ENCODE assay signal across 1 cellular context in the genomic region with DNA sequence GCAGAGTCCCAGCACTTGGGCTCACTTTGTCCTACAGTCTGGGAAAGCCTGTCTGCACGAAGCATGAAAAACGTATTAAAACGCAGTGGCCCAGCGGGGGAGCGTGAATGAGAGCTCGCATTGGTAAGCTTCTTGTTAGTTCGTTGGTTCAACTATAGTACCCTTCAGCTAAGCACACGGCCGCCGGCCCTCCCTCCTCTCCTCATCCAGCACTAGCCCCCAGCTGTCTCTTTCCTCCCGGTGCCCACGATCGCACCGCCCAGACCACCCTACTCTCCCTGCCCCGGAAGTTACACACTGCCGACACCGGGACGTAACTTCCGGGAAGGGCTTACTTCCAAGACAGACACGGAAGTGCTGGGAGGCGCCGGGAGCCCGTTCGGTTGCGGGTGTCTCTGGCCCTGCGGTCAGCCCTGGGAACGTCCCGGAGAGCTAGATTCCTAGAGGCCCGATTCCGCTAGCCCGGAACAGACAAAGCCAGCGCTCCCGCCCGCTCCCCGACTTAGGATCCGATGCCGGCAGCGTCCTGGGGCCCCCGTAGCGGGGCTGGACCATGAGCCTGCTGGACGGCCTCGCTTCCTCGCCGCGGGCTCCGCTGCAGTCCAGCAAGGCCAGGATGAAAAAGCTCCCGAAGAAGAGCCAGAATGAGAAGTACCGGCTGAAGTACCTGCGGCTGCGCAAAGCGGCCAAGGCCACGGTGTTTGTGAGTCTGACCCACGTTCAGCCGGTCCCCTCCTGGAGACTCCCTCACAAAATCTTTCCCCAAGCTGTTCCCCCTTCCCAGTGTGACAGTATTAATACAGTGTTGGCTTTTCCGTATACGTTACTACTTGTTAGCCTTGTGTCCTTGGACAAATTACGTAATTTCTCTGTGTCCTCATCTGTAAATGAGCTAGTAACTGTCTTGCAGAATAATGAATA.
TF ChIP-seq lines count a peak whose summit lies in the region.

A gene with protein sequence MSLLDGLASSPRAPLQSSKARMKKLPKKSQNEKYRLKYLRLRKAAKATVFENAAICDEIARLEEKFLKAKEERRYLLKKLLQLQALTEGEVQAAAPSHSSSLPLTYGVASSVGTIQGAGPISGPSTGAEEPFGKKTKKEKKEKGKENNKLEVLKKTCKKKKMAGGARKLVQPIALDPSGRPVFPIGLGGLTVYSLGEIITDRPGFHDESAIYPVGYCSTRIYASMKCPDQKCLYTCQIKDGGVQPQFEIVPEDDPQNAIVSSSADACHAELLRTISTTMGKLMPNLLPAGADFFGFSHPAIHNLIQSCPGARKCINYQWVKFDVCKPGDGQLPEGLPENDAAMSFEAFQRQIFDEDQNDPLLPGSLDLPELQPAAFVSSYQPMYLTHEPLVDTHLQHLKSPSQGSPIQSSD (plus strand): TSS at position 334 of the 921 bp plus-strand sequence. CDS start 220 bp downstream, at position 554.

TF ChIP-seq in WTC11, 78 proteins besides CTCF, POLR2A, EP300 and RAD21 (continued from another document and continues in another):
- TF ChIP-seq, protein P1, sequence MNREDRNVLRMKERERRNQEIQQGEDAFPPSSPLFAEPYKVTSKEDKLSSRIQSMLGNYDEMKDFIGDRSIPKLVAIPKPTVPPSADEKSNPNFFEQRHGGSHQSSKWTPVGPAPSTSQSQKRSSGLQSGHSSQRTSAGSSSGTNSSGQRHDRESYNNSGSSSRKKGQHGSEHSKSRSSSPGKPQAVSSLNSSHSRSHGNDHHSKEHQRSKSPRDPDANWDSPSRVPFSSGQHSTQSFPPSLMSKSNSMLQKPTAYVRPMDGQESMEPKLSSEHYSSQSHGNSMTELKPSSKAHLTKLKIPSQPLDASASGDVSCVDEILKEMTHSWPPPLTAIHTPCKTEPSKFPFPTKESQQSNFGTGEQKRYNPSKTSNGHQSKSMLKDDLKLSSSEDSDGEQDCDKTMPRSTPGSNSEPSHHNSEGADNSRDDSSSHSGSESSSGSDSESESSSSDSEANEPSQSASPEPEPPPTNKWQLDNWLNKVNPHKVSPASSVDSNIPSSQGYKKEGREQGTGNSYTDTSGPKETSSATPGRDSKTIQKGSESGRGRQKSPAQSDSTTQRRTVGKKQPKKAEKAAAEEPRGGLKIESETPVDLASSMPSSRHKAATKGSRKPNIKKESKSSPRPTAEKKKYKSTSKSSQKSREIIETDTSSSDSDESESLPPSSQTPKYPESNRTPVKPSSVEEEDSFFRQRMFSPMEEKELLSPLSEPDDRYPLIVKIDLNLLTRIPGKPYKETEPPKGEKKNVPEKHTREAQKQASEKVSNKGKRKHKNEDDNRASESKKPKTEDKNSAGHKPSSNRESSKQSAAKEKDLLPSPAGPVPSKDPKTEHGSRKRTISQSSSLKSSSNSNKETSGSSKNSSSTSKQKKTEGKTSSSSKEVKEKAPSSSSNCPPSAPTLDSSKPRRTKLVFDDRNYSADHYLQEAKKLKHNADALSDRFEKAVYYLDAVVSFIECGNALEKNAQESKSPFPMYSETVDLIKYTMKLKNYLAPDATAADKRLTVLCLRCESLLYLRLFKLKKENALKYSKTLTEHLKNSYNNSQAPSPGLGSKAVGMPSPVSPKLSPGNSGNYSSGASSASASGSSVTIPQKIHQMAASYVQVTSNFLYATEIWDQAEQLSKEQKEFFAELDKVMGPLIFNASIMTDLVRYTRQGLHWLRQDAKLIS (CRISPR knock-in tag; IDR thresholded peaks at IDR 0.05; ENCODE audit: borderline replicate concordance) = no peak
- TF ChIP-seq, protein P2, sequence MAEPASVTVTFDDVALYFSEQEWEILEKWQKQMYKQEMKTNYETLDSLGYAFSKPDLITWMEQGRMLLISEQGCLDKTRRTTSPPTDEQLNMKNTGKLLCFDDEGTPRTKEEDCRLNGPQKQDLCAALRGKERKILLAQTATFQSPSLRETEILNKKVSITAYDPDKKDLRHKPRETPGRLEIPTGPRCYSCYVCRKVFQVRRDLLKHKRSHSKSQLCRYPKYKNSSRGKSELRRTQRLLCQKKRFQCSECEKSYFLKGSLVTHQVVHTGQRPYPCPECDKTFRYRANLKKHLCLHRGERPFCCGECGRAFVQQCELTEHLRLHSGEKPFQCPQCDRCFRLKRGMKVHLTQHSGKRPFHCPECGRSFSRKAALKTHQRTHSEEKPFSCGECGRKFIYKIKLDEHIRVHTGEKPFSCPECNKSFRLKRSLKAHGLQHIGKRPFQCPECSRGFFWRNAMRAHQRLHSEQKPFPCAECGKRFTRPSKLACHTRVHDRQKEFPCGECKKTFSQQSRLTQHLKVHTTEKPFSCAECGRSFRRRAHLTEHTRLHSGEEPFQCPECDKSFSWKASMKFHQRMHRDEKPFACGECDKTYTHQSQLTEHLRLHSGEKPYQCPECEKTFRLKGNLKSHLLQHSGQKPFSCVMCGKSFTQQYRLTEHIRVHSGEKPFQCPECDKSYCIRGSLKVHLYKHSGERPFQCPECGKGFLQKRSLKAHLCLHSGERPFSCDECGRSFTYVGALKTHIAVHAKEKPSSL (CRISPR knock-in tag; conservative IDR thresholded peaks at IDR 0.05) = no peak
- no peak for TF ChIP-seq ESRRA (CRISPR knock-in tag; IDR thresholded peaks at IDR 0.05; ENCODE audit: borderline replicate concordance)
- TF ChIP-seq, protein P3, sequence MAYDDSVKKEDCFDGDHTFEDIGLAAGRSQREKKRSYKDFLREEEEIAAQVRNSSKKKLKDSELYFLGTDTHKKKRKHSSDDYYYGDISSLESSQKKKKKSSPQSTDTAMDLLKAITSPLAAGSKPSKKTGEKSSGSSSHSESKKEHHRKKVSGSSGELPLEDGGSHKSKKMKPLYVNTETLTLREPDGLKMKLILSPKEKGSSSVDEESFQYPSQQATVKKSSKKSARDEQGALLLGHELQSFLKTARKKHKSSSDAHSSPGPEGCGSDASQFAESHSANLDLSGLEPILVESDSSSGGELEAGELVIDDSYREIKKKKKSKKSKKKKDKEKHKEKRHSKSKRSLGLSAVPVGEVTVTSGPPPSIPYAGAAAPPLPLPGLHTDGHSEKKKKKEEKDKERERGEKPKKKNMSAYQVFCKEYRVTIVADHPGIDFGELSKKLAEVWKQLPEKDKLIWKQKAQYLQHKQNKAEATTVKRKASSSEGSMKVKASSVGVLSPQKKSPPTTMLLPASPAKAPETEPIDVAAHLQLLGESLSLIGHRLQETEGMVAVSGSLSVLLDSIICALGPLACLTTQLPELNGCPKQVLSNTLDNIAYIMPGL (CRISPR knock-in tag; IDR thresholded peaks at IDR 0.05) = peak; percentile 7; the same call in 1 of the 2 replicates
- TF ChIP-seq ZNF396 (CRISPR knock-in tag; IDR thresholded peaks at IDR 0.05; ENCODE audit: borderline replicate concordance) = no peak
- TF ChIP-seq ELF4 (CRISPR knock-in tag; IDR thresholded peaks at IDR 0.05; ENCODE audit: low read depth) = no peak
- TF ChIP-seq, protein P4, sequence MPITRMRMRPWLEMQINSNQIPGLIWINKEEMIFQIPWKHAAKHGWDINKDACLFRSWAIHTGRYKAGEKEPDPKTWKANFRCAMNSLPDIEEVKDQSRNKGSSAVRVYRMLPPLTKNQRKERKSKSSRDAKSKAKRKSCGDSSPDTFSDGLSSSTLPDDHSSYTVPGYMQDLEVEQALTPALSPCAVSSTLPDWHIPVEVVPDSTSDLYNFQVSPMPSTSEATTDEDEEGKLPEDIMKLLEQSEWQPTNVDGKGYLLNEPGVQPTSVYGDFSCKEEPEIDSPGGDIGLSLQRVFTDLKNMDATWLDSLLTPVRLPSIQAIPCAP (CRISPR knock-in tag; IDR thresholded peaks at IDR 0.05) = no peak
- TF ChIP-seq ZNF232 (CRISPR knock-in tag; IDR thresholded peaks at IDR 0.05) = no peak
- TF ChIP-seq, protein P5, sequence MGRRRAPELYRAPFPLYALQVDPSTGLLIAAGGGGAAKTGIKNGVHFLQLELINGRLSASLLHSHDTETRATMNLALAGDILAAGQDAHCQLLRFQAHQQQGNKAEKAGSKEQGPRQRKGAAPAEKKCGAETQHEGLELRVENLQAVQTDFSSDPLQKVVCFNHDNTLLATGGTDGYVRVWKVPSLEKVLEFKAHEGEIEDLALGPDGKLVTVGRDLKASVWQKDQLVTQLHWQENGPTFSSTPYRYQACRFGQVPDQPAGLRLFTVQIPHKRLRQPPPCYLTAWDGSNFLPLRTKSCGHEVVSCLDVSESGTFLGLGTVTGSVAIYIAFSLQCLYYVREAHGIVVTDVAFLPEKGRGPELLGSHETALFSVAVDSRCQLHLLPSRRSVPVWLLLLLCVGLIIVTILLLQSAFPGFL (CRISPR knock-in tag; IDR thresholded peaks at IDR 0.05; ENCODE audit: borderline replicate concordance) = no peak
- TF ChIP-seq, protein P6, sequence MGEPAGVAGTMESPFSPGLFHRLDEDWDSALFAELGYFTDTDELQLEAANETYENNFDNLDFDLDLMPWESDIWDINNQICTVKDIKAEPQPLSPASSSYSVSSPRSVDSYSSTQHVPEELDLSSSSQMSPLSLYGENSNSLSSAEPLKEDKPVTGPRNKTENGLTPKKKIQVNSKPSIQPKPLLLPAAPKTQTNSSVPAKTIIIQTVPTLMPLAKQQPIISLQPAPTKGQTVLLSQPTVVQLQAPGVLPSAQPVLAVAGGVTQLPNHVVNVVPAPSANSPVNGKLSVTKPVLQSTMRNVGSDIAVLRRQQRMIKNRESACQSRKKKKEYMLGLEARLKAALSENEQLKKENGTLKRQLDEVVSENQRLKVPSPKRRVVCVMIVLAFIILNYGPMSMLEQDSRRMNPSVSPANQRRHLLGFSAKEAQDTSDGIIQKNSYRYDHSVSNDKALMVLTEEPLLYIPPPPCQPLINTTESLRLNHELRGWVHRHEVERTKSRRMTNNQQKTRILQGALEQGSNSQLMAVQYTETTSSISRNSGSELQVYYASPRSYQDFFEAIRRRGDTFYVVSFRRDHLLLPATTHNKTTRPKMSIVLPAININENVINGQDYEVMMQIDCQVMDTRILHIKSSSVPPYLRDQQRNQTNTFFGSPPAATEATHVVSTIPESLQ (CRISPR knock-in tag; IDR thresholded peaks at IDR 0.05) = no peak
- TF ChIP-seq, protein P7, sequence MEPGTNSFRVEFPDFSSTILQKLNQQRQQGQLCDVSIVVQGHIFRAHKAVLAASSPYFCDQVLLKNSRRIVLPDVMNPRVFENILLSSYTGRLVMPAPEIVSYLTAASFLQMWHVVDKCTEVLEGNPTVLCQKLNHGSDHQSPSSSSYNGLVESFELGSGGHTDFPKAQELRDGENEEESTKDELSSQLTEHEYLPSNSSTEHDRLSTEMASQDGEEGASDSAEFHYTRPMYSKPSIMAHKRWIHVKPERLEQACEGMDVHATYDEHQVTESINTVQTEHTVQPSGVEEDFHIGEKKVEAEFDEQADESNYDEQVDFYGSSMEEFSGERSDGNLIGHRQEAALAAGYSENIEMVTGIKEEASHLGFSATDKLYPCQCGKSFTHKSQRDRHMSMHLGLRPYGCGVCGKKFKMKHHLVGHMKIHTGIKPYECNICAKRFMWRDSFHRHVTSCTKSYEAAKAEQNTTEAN (CRISPR knock-in tag; IDR thresholded peaks at IDR 0.05) = no peak
- TF ChIP-seq, protein P8, sequence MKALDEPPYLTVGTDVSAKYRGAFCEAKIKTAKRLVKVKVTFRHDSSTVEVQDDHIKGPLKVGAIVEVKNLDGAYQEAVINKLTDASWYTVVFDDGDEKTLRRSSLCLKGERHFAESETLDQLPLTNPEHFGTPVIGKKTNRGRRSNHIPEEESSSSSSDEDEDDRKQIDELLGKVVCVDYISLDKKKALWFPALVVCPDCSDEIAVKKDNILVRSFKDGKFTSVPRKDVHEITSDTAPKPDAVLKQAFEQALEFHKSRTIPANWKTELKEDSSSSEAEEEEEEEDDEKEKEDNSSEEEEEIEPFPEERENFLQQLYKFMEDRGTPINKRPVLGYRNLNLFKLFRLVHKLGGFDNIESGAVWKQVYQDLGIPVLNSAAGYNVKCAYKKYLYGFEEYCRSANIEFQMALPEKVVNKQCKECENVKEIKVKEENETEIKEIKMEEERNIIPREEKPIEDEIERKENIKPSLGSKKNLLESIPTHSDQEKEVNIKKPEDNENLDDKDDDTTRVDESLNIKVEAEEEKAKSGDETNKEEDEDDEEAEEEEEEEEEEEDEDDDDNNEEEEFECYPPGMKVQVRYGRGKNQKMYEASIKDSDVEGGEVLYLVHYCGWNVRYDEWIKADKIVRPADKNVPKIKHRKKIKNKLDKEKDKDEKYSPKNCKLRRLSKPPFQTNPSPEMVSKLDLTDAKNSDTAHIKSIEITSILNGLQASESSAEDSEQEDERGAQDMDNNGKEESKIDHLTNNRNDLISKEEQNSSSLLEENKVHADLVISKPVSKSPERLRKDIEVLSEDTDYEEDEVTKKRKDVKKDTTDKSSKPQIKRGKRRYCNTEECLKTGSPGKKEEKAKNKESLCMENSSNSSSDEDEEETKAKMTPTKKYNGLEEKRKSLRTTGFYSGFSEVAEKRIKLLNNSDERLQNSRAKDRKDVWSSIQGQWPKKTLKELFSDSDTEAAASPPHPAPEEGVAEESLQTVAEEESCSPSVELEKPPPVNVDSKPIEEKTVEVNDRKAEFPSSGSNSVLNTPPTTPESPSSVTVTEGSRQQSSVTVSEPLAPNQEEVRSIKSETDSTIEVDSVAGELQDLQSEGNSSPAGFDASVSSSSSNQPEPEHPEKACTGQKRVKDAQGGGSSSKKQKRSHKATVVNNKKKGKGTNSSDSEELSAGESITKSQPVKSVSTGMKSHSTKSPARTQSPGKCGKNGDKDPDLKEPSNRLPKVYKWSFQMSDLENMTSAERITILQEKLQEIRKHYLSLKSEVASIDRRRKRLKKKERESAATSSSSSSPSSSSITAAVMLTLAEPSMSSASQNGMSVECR (CRISPR knock-in tag; IDR thresholded peaks at IDR 0.05; ENCODE audit: borderline replicate concordance) = 0 out of 2 replicates have a peak, but pooled peaks have one; percentile 39
- TF ChIP-seq MXD4 (CRISPR knock-in tag; IDR thresholded peaks at IDR 0.05; ENCODE audit: borderline replicate concordance) = no peak
- TF ChIP-seq, protein P9, sequence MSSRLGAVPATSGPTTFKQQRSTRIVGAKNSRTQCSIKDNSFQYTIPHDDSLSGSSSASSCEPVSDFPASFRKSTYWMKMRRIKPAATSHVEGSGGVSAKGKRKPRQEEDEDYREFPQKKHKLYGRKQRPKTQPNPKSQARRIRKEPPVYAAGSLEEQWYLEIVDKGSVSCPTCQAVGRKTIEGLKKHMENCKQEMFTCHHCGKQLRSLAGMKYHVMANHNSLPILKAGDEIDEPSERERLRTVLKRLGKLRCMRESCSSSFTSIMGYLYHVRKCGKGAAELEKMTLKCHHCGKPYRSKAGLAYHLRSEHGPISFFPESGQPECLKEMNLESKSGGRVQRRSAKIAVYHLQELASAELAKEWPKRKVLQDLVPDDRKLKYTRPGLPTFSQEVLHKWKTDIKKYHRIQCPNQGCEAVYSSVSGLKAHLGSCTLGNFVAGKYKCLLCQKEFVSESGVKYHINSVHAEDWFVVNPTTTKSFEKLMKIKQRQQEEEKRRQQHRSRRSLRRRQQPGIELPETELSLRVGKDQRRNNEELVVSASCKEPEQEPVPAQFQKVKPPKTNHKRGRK (CRISPR knock-in tag; IDR thresholded peaks at IDR 0.05; ENCODE audit: borderline replicate concordance) = no peak
- TF ChIP-seq OVOL2 (CRISPR knock-in tag; IDR thresholded peaks at IDR 0.05; ENCODE audit: borderline replicate concordance) = no peak
- TF ChIP-seq, protein P10, sequence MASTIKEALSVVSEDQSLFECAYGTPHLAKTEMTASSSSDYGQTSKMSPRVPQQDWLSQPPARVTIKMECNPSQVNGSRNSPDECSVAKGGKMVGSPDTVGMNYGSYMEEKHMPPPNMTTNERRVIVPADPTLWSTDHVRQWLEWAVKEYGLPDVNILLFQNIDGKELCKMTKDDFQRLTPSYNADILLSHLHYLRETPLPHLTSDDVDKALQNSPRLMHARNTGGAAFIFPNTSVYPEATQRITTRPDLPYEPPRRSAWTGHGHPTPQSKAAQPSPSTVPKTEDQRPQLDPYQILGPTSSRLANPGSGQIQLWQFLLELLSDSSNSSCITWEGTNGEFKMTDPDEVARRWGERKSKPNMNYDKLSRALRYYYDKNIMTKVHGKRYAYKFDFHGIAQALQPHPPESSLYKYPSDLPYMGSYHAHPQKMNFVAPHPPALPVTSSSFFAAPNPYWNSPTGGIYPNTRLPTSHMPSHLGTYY (CRISPR knock-in tag; IDR thresholded peaks at IDR 0.05) = no peak
